ENCODE assay signal across 19 cellular contexts in genomic region chr6:3549314-3549940, GRCh38.
A peak's percentile ranks its signal among the peaks of the same experiment; 100 is the strongest.
DNase-seq lines count a peak whose midpoint lies in the region; ATAC-seq lines count a peak whose summit lies in the region.
"Had no signal": no experiment of that assay in that cellular context is flagged by ENCODE, and none has a peak within 500 bp of the region (broad histone marks: within the 10 kb centered on the region; RNA-seq: fewer than 3 reads in every experiment).

No MANE protein-coding gene starts in this region.

- H3K9me3 Mint-ChIP-seq in activated T-helper 2 cell treated with anti-CD3 and anti-CD28 coated beads, Interferon-gamma antibody, Interleukin-2, Interleukin-4, amounts not matched to agents 10 μg/mL and 5 μg/mL and 100 μg/mL, durations not matched to agents 14 hours and 24 hours and 36 hours, result no peaks in the 10 kb centered on the region

- H3K9me3 ChIP-seq in duodenal mucosa (ENCODE audit: control insufficient read depth in 1 of 2, low read length in 2 of 2), result no peaks in the 10 kb centered on the region
- H3K9me3 ChIP-seq: colonic mucosa had no signal

- no peak for ATAC-seq in HG03280 (IDR thresholded peaks at IDR 0.05; ENCODE audit: unreplicated experiment)
- ATAC-seq: heart left ventricle; stimulated activated naive CD8-positive, alpha-beta T cell treated with anti-CD3 and anti-CD28 coated beads, Interleukin-15, Interleukin-2, amounts not matched to agents 100 U/mL and 50 U/mL, for 24 hours had no signal

- H3K4me1 ChIP-seq in duodenal mucosa (ENCODE audit: control insufficient read depth in 1 of 2, insufficient read depth in 2 of 2, low read length in 2 of 2), result peaks cover 34 to 35% of the 10 kb centered on the region in 2 donors
- H3K4me1 ChIP-seq: heart left ventricle had no signal

- peak overlapping the region; percentile 3 to 15 for H3K9ac ChIP-seq in duodenal mucosa (ENCODE audit: low read depth in 1 of 2, low read length in 2 of 2)

- H3K27ac ChIP-seq in duodenal mucosa (ENCODE audit: low read depth, low read length), result peak overlapping the region; percentile 47
- H3K27ac ChIP-seq: colonic mucosa, heart left ventricle, HL-60 had no signal

- peaks cover 24% of the 10 kb centered on the region for H3K27me3 Mint-ChIP-seq in activated T-helper 2 cell treated with anti-CD3 and anti-CD28 coated beads, Interferon-gamma antibody, Interleukin-2, Interleukin-4, amounts not matched to agents 10 μg/mL and 5 μg/mL and 100 μg/mL, durations not matched to agents 14 hours and 24 hours and 36 hours (ENCODE audit: low read depth)
- H3K27me3 Mint-ChIP-seq: type B pancreatic cell had no signal

- no peaks in the 10 kb centered on the region for H3K36me3 Mint-ChIP-seq in activated T-helper 2 cell treated with anti-CD3 and anti-CD28 coated beads, Interferon-gamma antibody, Interleukin-2, Interleukin-4, amounts not matched to agents 10 μg/mL and 5 μg/mL and 100 μg/mL, durations not matched to agents 14 hours and 24 hours and 36 hours (ENCODE audit: low read depth)
- H3K36me3 Mint-ChIP-seq: type B pancreatic cell had no signal

- no peaks in the 10 kb centered on the region for H3K4me1 Mint-ChIP-seq in activated T-helper 2 cell treated with anti-CD3 and anti-CD28 coated beads, Interferon-gamma antibody, Interleukin-2, Interleukin-4, amounts not matched to agents 10 μg/mL and 5 μg/mL and 100 μg/mL, durations not matched to agents 14 hours and 24 hours and 36 hours (ENCODE audit: low read depth)

- peak overlapping the region; percentile 7 to 9 for H3K4me3 ChIP-seq in duodenal mucosa (ENCODE audit: low read depth in 1 of 2, low read length in 2 of 2)
- H3K4me3 ChIP-seq: colonic mucosa, heart left ventricle had no signal

- no peaks in the 10 kb centered on the region for H3K27me3 ChIP-seq in duodenal mucosa (ENCODE audit: control insufficient read depth in 1 of 2, insufficient read depth in 2 of 2, low read length in 2 of 2)
- H3K27me3 ChIP-seq: colonic mucosa, heart left ventricle had no signal

- no peaks in the 10 kb centered on the region for H3K36me3 ChIP-seq in duodenal mucosa (ENCODE audit: control insufficient read depth in 1 of 2, insufficient read depth in 2 of 2, low read length in 2 of 2)
- H3K36me3 ChIP-seq: colonic mucosa, heart left ventricle had no signal

- peak; percentile 35 for DNase-seq in NCI-H2029 (lab: John Stamatoyannopoulos, UW)
- DNase-seq in NCI-H2029 treated with DMSO at 0.1 percent for 48 hours (lab: John Stamatoyannopoulos, UW), result no peak
- DNase-seq in NCI-H748 treated with DMSO at 0.1 percent for 48 hours (lab: John Stamatoyannopoulos, UW), result peak; percentile 99
- peak; percentile 53 for DNase-seq in renal cortical epithelial cell (ENCODE audit: low read depth)
- DNase-seq in H4 (ENCODE audit: low spot score), result no peak
- DNase-seq in activated T-helper 2 cell treated with anti-CD3 and anti-CD28 coated beads, Interferon-gamma antibody, Interleukin-2, Interleukin-4, amounts not matched to agents 10 μg/mL and 5 μg/mL and 100 μg/mL, durations not matched to agents 14 hours and 24 hours and 36 hours (ENCODE audit: low spot score), result no peak
- DNase-seq: activated naive CD4-positive, alpha-beta T cell treated with anti-CD3 and anti-CD28 coated beads, Interleukin-2, amount 50 U/mL, for 16 hours; C1 segment of cervical spinal cord; colonic mucosa; H7; heart left ventricle; KG1; NCI-H1436; NCI-H526; stimulated activated naive CD8-positive, alpha-beta T cell treated with anti-CD3 and anti-CD28 coated beads, Interleukin-15, Interleukin-2, amounts not matched to agents 100 U/mL and 50 U/mL, for 24 hours had no signal

- no peak overlapping the region for H3K4me3 Mint-ChIP-seq in activated T-helper 2 cell treated with anti-CD3 and anti-CD28 coated beads, Interferon-gamma antibody, Interleukin-2, Interleukin-4, amounts not matched to agents 10 μg/mL and 5 μg/mL and 100 μg/mL, durations not matched to agents 14 hours and 24 hours and 36 hours (ENCODE audit: low read depth)
- H3K4me3 Mint-ChIP-seq: type B pancreatic cell had no signal

- H3K27ac Mint-ChIP-seq in activated T-helper 2 cell treated with anti-CD3 and anti-CD28 coated beads, Interferon-gamma antibody, Interleukin-2, Interleukin-4, amounts not matched to agents 10 μg/mL and 5 μg/mL and 100 μg/mL, durations not matched to agents 14 hours and 24 hours and 36 hours, result no peak overlapping the region
- H3K27ac Mint-ChIP-seq: type B pancreatic cell had no signal

- intact Hi-C loops in activated T-helper 2 cell treated with anti-CD3 and anti-CD28 coated beads, Interferon-gamma antibody, Interleukin-2, Interleukin-4, amounts not matched to agents 10 μg/mL and 5 μg/mL and 100 μg/mL, durations not matched to agents 14 hours and 24 hours and 36 hours (cut with micrococcal nuclease), result no loop called here

Comparison
In these comparisons a context has a peak if more than half of its experiments do, and no peak if none do; other contexts are left out.
1. DNase-seq: peak in NCI-H2029 (single experiment), NCI-H748 treated with DMSO at 0.1 percent for 48 hours (single experiment) and renal cortical epithelial cell (single experiment); none in NCI-H2029 treated with DMSO at 0.1 percent for 48 hours (single experiment), H4 (single experiment) and activated T-helper 2 cell treated with anti-CD3 and anti-CD28 coated beads, Interferon-gamma antibody, Interleukin-2, Interleukin-4, amounts not matched to agents 10 μg/mL and 5 μg/mL and 100 μg/mL, durations not matched to agents 14 hours and 24 hours and 36 hours (single experiment).